ENCODE assay signal across 12 cellular contexts in the genomic region with DNA sequence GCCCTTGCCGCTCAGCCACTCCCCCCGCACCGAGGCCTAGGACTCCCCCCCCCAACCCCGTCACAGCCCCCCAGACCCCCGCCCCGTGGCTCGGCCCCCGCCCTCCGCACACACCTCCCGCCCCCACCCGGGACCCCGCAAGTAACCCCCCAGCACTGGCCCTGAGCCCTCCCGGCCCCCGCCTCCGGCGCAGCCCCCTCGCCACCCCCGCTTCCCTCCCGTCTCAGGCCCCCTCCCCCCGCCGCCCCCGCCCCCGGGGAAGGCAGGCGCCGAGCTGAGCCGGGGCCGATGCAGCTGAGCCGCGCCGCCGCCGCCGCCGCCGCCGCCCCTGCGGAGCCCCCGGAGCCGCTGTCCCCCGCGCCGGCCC. TPM values are rescaled to one million over a fixed set of nuclear protein-coding genes. Genes with fewer than 3 reads are reported as not detected.
DNase-seq lines count a peak whose midpoint lies in the region; ATAC-seq and TF ChIP-seq lines count a peak whose summit lies in the region.
"Had no signal": no experiment of that assay in that cellular context is flagged by ENCODE, and none has a peak within 500 bp of the region (broad histone marks: within the 10 kb centered on the region; RNA-seq: fewer than 3 reads in every experiment).

No MANE protein-coding gene starts in this region.

- H3K4me3 Mint-ChIP-seq in MCF 10A (ENCODE audit: unreplicated experiment), result no peak overlapping the region

- TF ChIP-seq POLR2A in breast epithelium (IDR thresholded peaks at IDR 0.05) (no peak), thyroid gland (IDR thresholded peaks at IDR 0.05) (no peak)

- H3K9ac ChIP-seq in mesendoderm (ENCODE audit: low read length), result no peak overlapping the region
- no peak overlapping the region for H3K9ac ChIP-seq in PC-3 (ENCODE audit: low read length)
- H3K9ac ChIP-seq: KMS-11 had no signal

- no peak overlapping the region for H2AFZ ChIP-seq in PC-3 (ENCODE audit: low read length)

- H3K4me1 ChIP-seq in breast epithelium (peaks cover 6% of the 10 kb centered on the region in 2 donors), thyroid gland (peaks cover 8 to 25% of the 10 kb centered on the region in 2 donors), mesendoderm (ENCODE audit: control insufficient read depth, low read depth, low read length) (no peaks in the 10 kb centered on the region), PC-3 (ENCODE audit: insufficient read depth, low read length) (peaks cover 4% of the 10 kb centered on the region; the same call in 1 of the 2 replicates)

- no peak overlapping the region for H3K56ac ChIP-seq in mesendoderm (ENCODE audit: low read length)

- no peaks in the 10 kb centered on the region for H3F3A ChIP-seq in PC-3 (ENCODE audit: low read length, unreplicated experiment)

- ATAC-seq in PC-3, result no peak

- H3K23ac ChIP-seq in mesendoderm (ENCODE audit: low read length), result no peak overlapping the region

- H3K18ac ChIP-seq in mesendoderm (ENCODE audit: low read length), result no peak overlapping the region

- no peak overlapping the region for H2AK5ac ChIP-seq in mesendoderm (ENCODE audit: low read length)

- peak overlapping the region in 1 of 2 donors; percentile 91 for H3K27ac ChIP-seq in breast epithelium
- H3K27ac ChIP-seq in WERI-Rb-1, result no peak overlapping the region
- peak overlapping the region in 2 of 3 donors; percentile 36 to 61 for H3K27ac ChIP-seq in thyroid gland
- no peak overlapping the region for H3K27ac ChIP-seq in mesendoderm (ENCODE audit: low read depth, low read length)
- no peak overlapping the region for H3K27ac ChIP-seq in PC-3 (ENCODE audit: low read length)
- H3K27ac ChIP-seq: KMS-11 had no signal

- no peaks in the 10 kb centered on the region for H3K9me3 Mint-ChIP-seq in MCF 10A (ENCODE audit: unreplicated experiment)

- H3K79me2 ChIP-seq in mesendoderm (ENCODE audit: control insufficient read depth, insufficient read depth, low read length) (no peaks in the 10 kb centered on the region), PC-3 (ENCODE audit: low read length) (no peaks in the 10 kb centered on the region)

- no peak overlapping the region for H2BK15ac ChIP-seq in mesendoderm (replicated peaks; ENCODE audit: low read depth)

- CTCF ChIA-PET in MCF 10A (lab: Yijun Ruan, JAX), result no interaction called here
- CTCF ChIA-PET in PC-3 (lab: Charles Lee), result no interaction called here

- no peak overlapping the region for H3K27ac Mint-ChIP-seq in MCF 10A (ENCODE audit: low read depth, unreplicated experiment)

- H3K9me2 ChIP-seq in PC-3 (replicated peaks; ENCODE audit: low read length), result no peaks in the 10 kb centered on the region

- H3K4me2 ChIP-seq in mesendoderm (ENCODE audit: low read length), result no peak overlapping the region
- H3K4me2 ChIP-seq in PC-3 (ENCODE audit: low read length), result no peak overlapping the region
- H3K4me2 ChIP-seq: KMS-11 had no signal

- H3K4me1 Mint-ChIP-seq in MCF 10A (ENCODE audit: insufficient read depth, unreplicated experiment), result peaks cover 6% of the 10 kb centered on the region

- POLR2A ChIA-PET in MCF 10A (lab: Yijun Ruan, JAX) (no interaction called here), PC-3 (lab: Charles Lee; ENCODE audit: unreplicated experiment) (no interaction called here)

- H4K20me1 ChIP-seq in PC-3 (ENCODE audit: low read length), result no peaks in the 10 kb centered on the region

- no peak overlapping the region for H4K5ac ChIP-seq in mesendoderm (ENCODE audit: low read length)

- BruUV-seq in MCF 10A (replicated peaks; lab: Mats Ljungman, UMichigan) (no TSS peak), PC-3 (replicated peaks; lab: Mats Ljungman, UMichigan) (no TSS peak)

- DNase-seq in breast epithelium (ENCODE audit: low spot score in 2 of 2) (no peak), MCF 10A (ENCODE audit: unreplicated experiment) (no peak), WERI-Rb-1 (no peak), left kidney (ENCODE audit: low read depth, low spot score) (peak; percentile 55), thyroid gland (no peak), mesendoderm (no peak), PC-3 (no peak), SK-N-DZ (ENCODE audit: low spot score) (no peak)
- DNase-seq: AML-193, NCI-H774, occipital lobe had no signal

- intact Hi-C loops in breast epithelium (cut with DNase I; ENCODE audit: low total_unique reads), result no loop called here
- intact Hi-C loops in MCF 10A (cut with micrococcal nuclease), result no loop called here
- intact Hi-C loops in thyroid gland (cut with DNase I), result no loop called here
- intact Hi-C loops in PC-3 (cut with micrococcal nuclease), result no loop called here

- peaks cover 33% of the 10 kb centered on the region for H3K27me3 Mint-ChIP-seq in MCF 10A (ENCODE audit: insufficient read depth, unreplicated experiment)

- H3K27me3 ChIP-seq in breast epithelium (no peaks in the 10 kb centered on the region), WERI-Rb-1 (ENCODE audit: insufficient read depth, low read depth, severe bottlenecking) (peaks cover 3% of the 10 kb centered on the region), thyroid gland (no peaks in the 10 kb centered on the region), mesendoderm (ENCODE audit: insufficient read depth, low read length, poor library complexity) (no peaks in the 10 kb centered on the region), PC-3 (ENCODE audit: low read length) (no peaks in the 10 kb centered on the region)

- H2BK120ac ChIP-seq in mesendoderm (ENCODE audit: low read depth, low read length), result no peak overlapping the region

- no peaks in the 10 kb centered on the region for H3K36me3 ChIP-seq in breast epithelium
- H3K36me3 ChIP-seq in WERI-Rb-1, result no peaks in the 10 kb centered on the region
- no peaks in the 10 kb centered on the region for H3K36me3 ChIP-seq in thyroid gland
- no peaks in the 10 kb centered on the region for H3K36me3 ChIP-seq in mesendoderm (ENCODE audit: control insufficient read depth, insufficient read depth, low read length)
- no peaks in the 10 kb centered on the region for H3K36me3 ChIP-seq in PC-3 (ENCODE audit: low read depth, low read length)

- H4K8ac ChIP-seq in mesendoderm (ENCODE audit: low read depth, low read length), result no peak overlapping the region

- TF ChIP-seq CTCF in breast epithelium (IDR thresholded peaks at IDR 0.05) (no peak), MCF 10A (IDR thresholded peaks at IDR 0.05; ENCODE audit: unreplicated experiment) (no peak), WERI-Rb-1 (IDR thresholded peaks at IDR 0.05; ENCODE audit: low read depth, low read length) (no peak), thyroid gland (IDR thresholded peaks at IDR 0.05) (no peak), PC-3 (conservative IDR thresholded peaks at IDR 0.05; ENCODE audit: low read depth, low read length) (no peak)

- H3K36me3 Mint-ChIP-seq in MCF 10A (ENCODE audit: insufficient read depth, unreplicated experiment), result no peaks in the 10 kb centered on the region

- H3K9me3 ChIP-seq in breast epithelium (no peaks in the 10 kb centered on the region), WERI-Rb-1 (ENCODE audit: severe bottlenecking) (no peaks in the 10 kb centered on the region), thyroid gland (no peaks in the 10 kb centered on the region), PC-3 (ENCODE audit: low read length) (no peaks in the 10 kb centered on the region)

- no peak overlapping the region for H3K4ac ChIP-seq in mesendoderm (ENCODE audit: low read depth, low read length)

- WGBS in thyroid gland, 2 donors, result 7% methylated on average over 6 of the region's 42 CpGs; no CpG with 5 or more reads in 1 of the 2 donors
- no CpG with 5 or more reads among the region's 42 CpGs for WGBS in mesendoderm (ENCODE audit: extremely low coverage, insufficient coverage, low lambda C conversion rate)

- H3K4me3 ChIP-seq in breast epithelium (peak overlapping the region; percentile 42 to 69 (median 56)), WERI-Rb-1 (ENCODE audit: low read depth, low read length) (peak overlapping the region; percentile 37; the same call in 1 of the 2 replicates), thyroid gland (replicated peaks in 1 of 3) (peak overlapping the region in 1 of 3 donors; percentile 38), mesendoderm (ENCODE audit: low read length) (no peak overlapping the region), PC-3 (ENCODE audit: low read length) (no peak overlapping the region)

- H3K79me1 ChIP-seq in mesendoderm (ENCODE audit: low read length), result no peaks in the 10 kb centered on the region

- no peak overlapping the region for H2BK5ac ChIP-seq in mesendoderm (ENCODE audit: low read length)

RNA-seq across cellular contexts. Expression of a gene that starts 1.5 kb away (rescaled TPM):
- total RNA-seq in breast epithelium (10 to 100 TPM in 1 of 3 donors, 1 to 10 TPM in 2; 4.8 to 28.8 (median 5.9) TPM), MCF 10A (2022) (1.2 and 1.9 TPM in 2 replicates), thyroid gland (10 to 100 TPM; 11.5 to 23.0 (median 17.7) TPM), PC-3 (2014; rRNA removed) (3.7 and 6.8 TPM in 2 replicates)
- polyA plus RNA-seq in mesendoderm (2013, experiment 1 of 2), result 1.2 TPM
- polyA plus RNA-seq in mesendoderm (2013, experiment 2 of 2), result 1.1 TPM
- polyA plus RNA-seq in SK-N-DZ (2014; cell fraction: cytosol; rRNA removed), result 2.8 and 2.9 TPM in 2 replicates
- polyA plus RNA-seq in SK-N-DZ (2014; cell fraction: nucleus; rRNA removed), result 4.6 and 9.3 TPM in 2 replicates

RNA-seq across cellular contexts. Expression of a gene that starts 46.2 kb away (rescaled TPM):
- total RNA-seq in breast epithelium, result 10 to 100 TPM; 23.8 to 39.0 (median 36.3) TPM
- total RNA-seq in MCF 10A (2022), result 21.3 and 22.0 TPM in 2 replicates
- 10 to 100 TPM; 30.9 to 73.5 (median 61.2) TPM for total RNA-seq in thyroid gland
- 3.3 TPM for polyA plus RNA-seq in mesendoderm (2013, experiment 1 of 2)
- 3.1 TPM for polyA plus RNA-seq in mesendoderm (2013, experiment 2 of 2)
- 11.3 and 16.7 TPM in 2 replicates for total RNA-seq in PC-3 (2014; rRNA removed)
- polyA plus RNA-seq in SK-N-DZ (2014; cell fraction: cytosol; rRNA removed), result 6.9 and 11.8 TPM in 2 replicates
- polyA plus RNA-seq in SK-N-DZ (2014; cell fraction: nucleus; rRNA removed), result 23.9 and 33.5 TPM in 2 replicates

Comparison
In these comparisons a context has a peak if more than half of its experiments do, and no peak if none do; other contexts are left out.
1. H3K27ac ChIP-seq: peak in thyroid gland (2 of 3); none in WERI-Rb-1 (single experiment), mesendoderm (single experiment) and PC-3 (single experiment).
2. H3K4me3 ChIP-seq: peak in breast epithelium (3 of 3) and WERI-Rb-1 (single experiment); none in mesendoderm (single experiment) and PC-3 (single experiment).